ENCODE assay signal across 9 cellular contexts in the genomic region with DNA sequence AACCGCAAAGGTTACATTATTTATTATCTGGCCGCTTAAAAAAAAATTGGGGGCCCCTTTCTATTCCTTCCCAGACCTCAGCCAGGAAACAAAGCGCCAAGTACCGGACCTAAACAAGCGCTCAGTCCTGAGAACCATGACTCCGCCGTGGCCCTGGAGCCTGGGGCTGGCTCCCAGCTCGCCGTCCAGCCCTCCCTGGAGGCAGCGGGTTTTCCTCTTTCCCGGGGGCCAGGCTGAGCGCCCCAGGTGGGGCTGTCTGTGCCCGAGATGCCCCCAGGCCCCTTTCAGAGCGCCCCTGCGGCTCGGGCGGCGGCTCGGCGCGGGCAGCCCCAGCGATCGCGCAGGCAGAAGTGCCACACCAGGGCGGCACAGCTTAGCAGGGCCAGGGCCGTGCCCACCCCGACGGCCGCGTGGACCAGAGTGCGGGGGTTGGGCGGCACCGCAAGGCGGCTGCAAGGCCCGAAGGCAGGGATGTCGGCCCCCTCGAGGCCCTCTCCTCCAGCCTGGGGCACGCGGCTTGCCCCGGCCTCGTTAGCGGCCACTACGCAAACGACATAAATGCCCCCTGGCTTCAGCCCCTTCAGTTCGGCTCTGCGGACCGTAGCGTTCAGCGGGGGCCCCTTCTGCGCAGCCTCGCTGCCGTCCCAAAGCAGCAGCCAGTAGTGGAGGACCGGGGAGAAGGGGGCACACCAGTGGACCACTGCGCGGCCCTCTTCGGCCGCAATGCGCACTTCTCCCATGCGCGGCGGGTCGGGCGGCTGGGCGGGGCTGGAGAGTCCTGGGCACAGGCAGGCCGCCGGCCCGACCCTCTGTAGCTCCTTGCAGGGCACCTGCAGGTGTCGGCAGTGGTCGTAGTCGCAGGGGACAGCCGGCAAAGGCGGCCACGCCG. TPM values are rescaled to one million over a fixed set of nuclear protein-coding genes. Genes with fewer than 3 reads are reported as not detected.
DNase-seq lines count a peak whose midpoint lies in the region; ATAC-seq and TF ChIP-seq lines count a peak whose summit lies in the region.
"Had no signal": no experiment of that assay in that cellular context is flagged by ENCODE, and none has a peak within 500 bp of the region (broad histone marks: within the 10 kb centered on the region; RNA-seq: fewer than 3 reads in every experiment).

No MANE protein-coding gene starts in this region.

- TF ChIP-seq CTCF in lower lobe of right lung (IDR thresholded peaks at IDR 0.05) (no peak), uterus (IDR thresholded peaks at IDR 0.05) (no peak)

- TF ChIP-seq POLR2A in uterus (IDR thresholded peaks at IDR 0.05), result peak in 1 of 2 donors; percentile 21

- H3K9me3 ChIP-seq in lower lobe of right lung (no peaks in the 10 kb centered on the region), uterus (no peaks in the 10 kb centered on the region)

- H3K36me3 Mint-ChIP-seq in activated naive CD4-positive, alpha-beta T cell treated with anti-CD3 and anti-CD28 coated beads, Interleukin-2, amount 50 U/mL, for 72 hours, result peaks cover 0 to 8% of the 10 kb centered on the region in 2 donors
- peaks cover 18% of the 10 kb centered on the region for H3K36me3 Mint-ChIP-seq in activated naive CD4-positive, alpha-beta T cell treated with anti-CD3 and anti-CD28 coated beads, Interleukin-2, amount 10 ng/mL, durations not matched to agents 7 days and 5 days
- no peaks in the 10 kb centered on the region for H3K36me3 Mint-ChIP-seq in activated T-cell treated with anti-CD3 and anti-CD28 coated beads, Interleukin-2, amount 50 U/mL, for 72 hours (ENCODE audit: insufficient read depth in 2 of 2)

- H3K36me3 ChIP-seq in lower lobe of right lung, result peaks cover 30% of the 10 kb centered on the region
- H3K36me3 ChIP-seq in uterus, result no peaks in the 10 kb centered on the region

- H3K27ac Mint-ChIP-seq in activated naive CD4-positive, alpha-beta T cell treated with anti-CD3 and anti-CD28 coated beads, Interleukin-2, amount 50 U/mL, for 72 hours, result no peak overlapping the region
- H3K27ac Mint-ChIP-seq in activated naive CD4-positive, alpha-beta T cell treated with anti-CD3 and anti-CD28 coated beads, Interleukin-2, amount 10 ng/mL, durations not matched to agents 7 days and 5 days, result no peak overlapping the region
- H3K27ac Mint-ChIP-seq in activated T-cell treated with anti-CD3 and anti-CD28 coated beads, Interleukin-2, amount 50 U/mL, for 72 hours, result no peak overlapping the region
- H3K27ac Mint-ChIP-seq: T-cell had no signal

- intact Hi-C loops in lower lobe of right lung (cut with DNase I), result no loop called here
- intact Hi-C loops in uterus (cut with DNase I; ENCODE audit: low total_unique reads), result no loop called here

- no peaks in the 10 kb centered on the region for H3K9me3 Mint-ChIP-seq in activated naive CD4-positive, alpha-beta T cell treated with anti-CD3 and anti-CD28 coated beads, Interleukin-2, amount 50 U/mL, for 72 hours
- no peaks in the 10 kb centered on the region for H3K9me3 Mint-ChIP-seq in activated naive CD4-positive, alpha-beta T cell treated with anti-CD3 and anti-CD28 coated beads, Interleukin-2, amount 10 ng/mL, durations not matched to agents 7 days and 5 days
- no peaks in the 10 kb centered on the region for H3K9me3 Mint-ChIP-seq in activated T-cell treated with anti-CD3 and anti-CD28 coated beads, Interleukin-2, amount 50 U/mL, for 72 hours
- H3K9me3 Mint-ChIP-seq: T-cell had no signal

- H3K27ac ChIP-seq in lower lobe of right lung (peak overlapping the region; percentile 24), uterus (peak overlapping the region; percentile 87 to 89)

- H3K4me3 ChIP-seq in lower lobe of right lung (peak overlapping the region; percentile 41), uterus (peak overlapping the region; percentile 34 to 45)

- CTCF ChIA-PET in activated naive CD4-positive, alpha-beta T cell treated with anti-CD3 and anti-CD28 coated beads, Interleukin-2, amount 10 ng/mL, durations not matched to agents 7 days and 5 days (lab: Charles Lee), result interaction anchor here (0.6 to 0.8 kb wide), 2 partner anchors 95 to 198 kb away, joined by 3 to 5 read pairs; no protein-coding TSS in a partner anchor

- peak; percentile 18 for ATAC-seq in activated naive CD4-positive, alpha-beta T cell treated with anti-CD3 and anti-CD28 coated beads, Interleukin-2, amount 50 U/mL, for 72 hours
- ATAC-seq in lower lobe of right lung, result peak; percentile 50 to 67
- no peak for ATAC-seq in GM21528 (IDR thresholded peaks at IDR 0.05; ENCODE audit: low FRiP score, unreplicated experiment)
- ATAC-seq in activated T-cell treated with anti-CD3 and anti-CD28 coated beads, Interleukin-2, amount 50 U/mL, for 72 hours (replicated peaks in 1 of 2), result no peak

- DNase-seq in activated naive CD4-positive, alpha-beta T cell treated with anti-CD3 and anti-CD28 coated beads, Interleukin-2, amount 50 U/mL, for 72 hours (ENCODE audit: low spot score in 2 of 2), result no peak
- DNase-seq in activated naive CD4-positive, alpha-beta T cell treated with anti-CD3 and anti-CD28 coated beads, Interleukin-2, amount 10 ng/mL, durations not matched to agents 7 days and 5 days, result no peak
- no peak for DNase-seq in lower lobe of right lung
- DNase-seq in uterus, result no peak
- DNase-seq in activated T-cell treated with anti-CD3 and anti-CD28 coated beads, Interleukin-2, amount 50 U/mL, for 72 hours, result no peak
- DNase-seq: NCI-H524; stimulated activated naive CD4-positive, alpha-beta T cell treated with Interleukin-2 at 50 U/mL for 16 hours; T-cell had no signal

- H3K4me3 Mint-ChIP-seq in activated naive CD4-positive, alpha-beta T cell treated with anti-CD3 and anti-CD28 coated beads, Interleukin-2, amount 10 ng/mL, durations not matched to agents 7 days and 5 days, result no peak overlapping the region
- H3K4me3 Mint-ChIP-seq in activated T-cell treated with anti-CD3 and anti-CD28 coated beads, Interleukin-2, amount 50 U/mL, for 72 hours, result no peak overlapping the region
- H3K4me3 Mint-ChIP-seq: T-cell had no signal

- no peaks in the 10 kb centered on the region for H3K4me1 Mint-ChIP-seq in activated naive CD4-positive, alpha-beta T cell treated with anti-CD3 and anti-CD28 coated beads, Interleukin-2, amount 10 ng/mL, durations not matched to agents 7 days and 5 days
- no peaks in the 10 kb centered on the region for H3K4me1 Mint-ChIP-seq in activated T-cell treated with anti-CD3 and anti-CD28 coated beads, Interleukin-2, amount 50 U/mL, for 72 hours (ENCODE audit: low read depth)
- H3K4me1 Mint-ChIP-seq: T-cell had no signal

- H3K4me1 ChIP-seq in lower lobe of right lung, result peaks cover 12% of the 10 kb centered on the region
- H3K4me1 ChIP-seq in uterus, result no peaks in the 10 kb centered on the region

- H3K27me3 ChIP-seq in lower lobe of right lung (ENCODE audit: low read depth) (peaks cover 8% of the 10 kb centered on the region), uterus (no peaks in the 10 kb centered on the region)

- H3K27me3 Mint-ChIP-seq in activated naive CD4-positive, alpha-beta T cell treated with anti-CD3 and anti-CD28 coated beads, Interleukin-2, amount 10 ng/mL, durations not matched to agents 7 days and 5 days, result peaks cover 29% of the 10 kb centered on the region
- H3K27me3 Mint-ChIP-seq in activated T-cell treated with anti-CD3 and anti-CD28 coated beads, Interleukin-2, amount 50 U/mL, for 72 hours (ENCODE audit: low read depth), result no peaks in the 10 kb centered on the region

RNA-seq across cellular contexts. Expression of gene LRRN4CL, which starts 1.6 kb away (rescaled TPM):
- total RNA-seq in activated naive CD4-positive, alpha-beta T cell treated with anti-CD3 and anti-CD28 coated beads, Interleukin-2, amount 50 U/mL, for 72 hours, result under 1 TPM; 0.48 to 0.49 TPM
- 3.4 TPM for total RNA-seq in lower lobe of right lung
- total RNA-seq in uterus, result 10 to 100 TPM; 36.2 to 50.6 (median 41.4) TPM
- total RNA-seq in activated T-cell treated with anti-CD3 and anti-CD28 coated beads, Interleukin-2, amount 50 U/mL, for 72 hours, result under 1 TPM; 0.12 to 0.38 TPM

RNA-seq across cellular contexts. Expression of gene UBXN1, which starts 8.9 kb away (rescaled TPM):
- 100 to 1,000 TPM in 1 of 2 donors, 10 to 100 TPM in 1; 97.2 to 129 TPM for total RNA-seq in activated naive CD4-positive, alpha-beta T cell treated with anti-CD3 and anti-CD28 coated beads, Interleukin-2, amount 50 U/mL, for 72 hours
- total RNA-seq in lower lobe of right lung (116 TPM), uterus (100 to 1,000 TPM in 2 of 4 donors, 10 to 100 TPM in 2; 55.4 to 276 (median 102) TPM)
- total RNA-seq in activated T-cell treated with anti-CD3 and anti-CD28 coated beads, Interleukin-2, amount 50 U/mL, for 72 hours, result 100 to 1,000 TPM; 154 to 163 TPM

RNA-seq across cellular contexts. Expression of gene LBHD1, which starts 15.7 kb away (rescaled TPM):
- total RNA-seq in activated naive CD4-positive, alpha-beta T cell treated with anti-CD3 and anti-CD28 coated beads, Interleukin-2, amount 50 U/mL, for 72 hours, result 10 to 100 TPM; 16.6 to 24.3 TPM
- total RNA-seq in lower lobe of right lung (11.1 TPM), uterus (10 to 100 TPM in 1 of 4 donors, 1 to 10 TPM in 2, not detected in 1; 3.5 to 18.2 (median 6.9) TPM)
- total RNA-seq in activated T-cell treated with anti-CD3 and anti-CD28 coated beads, Interleukin-2, amount 50 U/mL, for 72 hours, result 10 to 100 TPM in 1 of 2 donors, 1 to 10 TPM in 1; 9.9 to 13.0 TPM

RNA-seq across cellular contexts. Expression of gene UQCC3, which starts 16.3 kb away (rescaled TPM):
- 1 to 10 TPM in 1 of 2 donors, under 1 TPM in 1; 0.87 to 4.7 TPM for total RNA-seq in activated naive CD4-positive, alpha-beta T cell treated with anti-CD3 and anti-CD28 coated beads, Interleukin-2, amount 50 U/mL, for 72 hours
- total RNA-seq in lower lobe of right lung, result 6.1 TPM
- 1 to 10 TPM in 3 of 4 donors, under 1 TPM in 1; 0.51 to 6.6 (median 3.4) TPM for total RNA-seq in uterus
- total RNA-seq in activated T-cell treated with anti-CD3 and anti-CD28 coated beads, Interleukin-2, amount 50 U/mL, for 72 hours, result 1 to 10 TPM; 5.6 to 7.1 TPM

RNA-seq across cellular contexts. Expression of gene BSCL2, which starts 19.5 kb away (rescaled TPM):
- total RNA-seq in activated naive CD4-positive, alpha-beta T cell treated with anti-CD3 and anti-CD28 coated beads, Interleukin-2, amount 50 U/mL, for 72 hours, result 10 to 100 TPM; 28.8 to 42.6 TPM
- total RNA-seq in lower lobe of right lung (87.0 TPM), uterus (10 to 100 TPM; 24.1 to 46.7 (median 34.4) TPM)
- 10 to 100 TPM; 38.4 to 40.7 TPM for total RNA-seq in activated T-cell treated with anti-CD3 and anti-CD28 coated beads, Interleukin-2, amount 50 U/mL, for 72 hours

Comparison
In these comparisons a context has a peak if more than half of its experiments do, and no peak if none do; other contexts are left out.
1. ATAC-seq: peak in activated naive CD4-positive, alpha-beta T cell treated with anti-CD3 and anti-CD28 coated beads, Interleukin-2, amount 50 U/mL, for 72 hours (2 of 2) and lower lobe of right lung (2 of 2); none in GM21528 (single experiment) and activated T-cell treated with anti-CD3 and anti-CD28 coated beads, Interleukin-2, amount 50 U/mL, for 72 hours (0 of 2).